Comparison of ENCODE assay signal across 1 cellular context in genomic region chr18:9862686-9863085, GRCh38.
TF ChIP-seq lines count a peak whose summit lies in the region.

No MANE protein-coding gene starts in this region.

TF ChIP-seq in SK-N-SH, 30 proteins besides CTCF, POLR2A, EP300 and RAD21 (continued from another document):
- TF ChIP-seq REST (IDR thresholded peaks at IDR 0.05; ENCODE audit: low read depth, low read length) (no peak), TCF12 (IDR thresholded peaks at IDR 0.05) (no peak), FOXM1 (IDR thresholded peaks at IDR 0.05; ENCODE audit: low read depth) (no peak), USF2 (IDR thresholded peaks at IDR 0.05; ENCODE audit: borderline replicate concordance, low read depth, low read length) (no peak)
